1 cellular context compared by ENCODE assay signal in the genomic region with DNA sequence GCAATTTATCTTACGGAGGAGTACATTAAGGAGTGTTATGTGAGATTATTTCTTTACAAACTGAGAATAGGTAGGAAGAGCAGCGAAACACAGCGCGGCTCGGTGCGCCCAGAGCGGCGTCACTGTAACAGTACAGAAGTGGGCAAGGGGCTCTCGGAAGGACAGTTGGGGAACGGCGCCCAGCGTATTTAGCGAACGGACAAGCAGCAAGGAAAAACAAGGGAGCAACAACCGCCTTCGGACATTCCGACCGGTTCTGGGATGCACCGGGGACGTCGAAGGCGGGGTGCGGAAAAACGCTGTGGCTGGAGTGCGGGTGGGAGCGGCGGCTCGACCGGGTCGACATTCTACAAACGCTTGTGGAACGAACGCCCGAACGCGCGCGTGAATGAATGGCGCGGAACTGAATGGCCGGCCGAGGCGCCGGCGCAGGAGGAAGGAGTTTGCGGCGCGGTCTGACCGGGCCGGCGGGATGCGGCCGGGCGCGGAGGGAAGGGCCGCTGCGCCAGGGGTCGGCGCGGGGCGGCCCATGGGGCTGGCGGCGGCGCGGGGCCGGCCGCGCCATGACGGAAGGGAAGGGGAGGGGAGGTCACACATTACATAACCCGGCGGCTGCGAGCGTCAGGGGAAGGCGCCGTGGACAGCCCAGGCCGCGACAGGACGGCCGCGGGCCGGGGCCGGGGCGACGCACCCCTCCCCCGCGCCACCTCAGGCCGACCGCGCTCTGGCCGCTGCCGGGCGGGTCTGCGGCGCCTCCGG.
A peak's percentile ranks its signal among the peaks of the same experiment; 100 is the strongest.
TF ChIP-seq lines count a peak whose summit lies in the region.

No MANE protein-coding gene starts in this region.

TF ChIP-seq in HepG2, 621 proteins besides CTCF, POLR2A, EP300 and RAD21 (continued from another document and continues in another):
- TF ChIP-seq, protein P1, sequence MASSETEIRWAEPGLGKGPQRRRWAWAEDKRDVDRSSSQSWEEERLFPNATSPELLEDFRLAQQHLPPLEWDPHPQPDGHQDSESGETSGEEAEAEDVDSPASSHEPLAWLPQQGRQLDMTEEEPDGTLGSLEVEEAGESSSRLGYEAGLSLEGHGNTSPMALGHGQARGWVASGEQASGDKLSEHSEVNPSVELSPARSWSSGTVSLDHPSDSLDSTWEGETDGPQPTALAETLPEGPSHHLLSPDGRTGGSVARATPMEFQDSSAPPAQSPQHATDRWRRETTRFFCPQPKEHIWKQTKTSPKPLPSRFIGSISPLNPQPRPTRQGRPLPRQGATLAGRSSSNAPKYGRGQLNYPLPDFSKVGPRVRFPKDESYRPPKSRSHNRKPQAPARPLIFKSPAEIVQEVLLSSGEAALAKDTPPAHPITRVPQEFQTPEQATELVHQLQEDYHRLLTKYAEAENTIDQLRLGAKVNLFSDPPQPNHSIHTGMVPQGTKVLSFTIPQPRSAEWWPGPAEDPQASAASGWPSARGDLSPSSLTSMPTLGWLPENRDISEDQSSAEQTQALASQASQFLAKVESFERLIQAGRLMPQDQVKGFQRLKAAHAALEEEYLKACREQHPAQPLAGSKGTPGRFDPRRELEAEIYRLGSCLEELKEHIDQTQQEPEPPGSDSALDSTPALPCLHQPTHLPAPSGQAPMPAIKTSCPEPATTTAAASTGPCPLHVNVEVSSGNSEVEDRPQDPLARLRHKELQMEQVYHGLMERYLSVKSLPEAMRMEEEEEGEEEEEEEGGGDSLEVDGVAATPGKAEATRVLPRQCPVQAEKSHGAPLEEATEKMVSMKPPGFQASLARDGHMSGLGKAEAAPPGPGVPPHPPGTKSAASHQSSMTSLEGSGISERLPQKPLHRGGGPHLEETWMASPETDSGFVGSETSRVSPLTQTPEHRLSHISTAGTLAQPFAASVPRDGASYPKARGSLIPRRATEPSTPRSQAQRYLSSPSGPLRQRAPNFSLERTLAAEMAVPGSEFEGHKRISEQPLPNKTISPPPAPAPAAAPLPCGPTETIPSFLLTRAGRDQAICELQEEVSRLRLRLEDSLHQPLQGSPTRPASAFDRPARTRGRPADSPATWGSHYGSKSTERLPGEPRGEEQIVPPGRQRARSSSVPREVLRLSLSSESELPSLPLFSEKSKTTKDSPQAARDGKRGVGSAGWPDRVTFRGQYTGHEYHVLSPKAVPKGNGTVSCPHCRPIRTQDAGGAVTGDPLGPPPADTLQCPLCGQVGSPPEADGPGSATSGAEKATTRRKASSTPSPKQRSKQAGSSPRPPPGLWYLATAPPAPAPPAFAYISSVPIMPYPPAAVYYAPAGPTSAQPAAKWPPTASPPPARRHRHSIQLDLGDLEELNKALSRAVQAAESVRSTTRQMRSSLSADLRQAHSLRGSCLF (CRISPR knock-in tag; IDR thresholded peaks at IDR 0.05; ENCODE audit: borderline replicate concordance), result no peak
- TF ChIP-seq SP2 (CRISPR knock-in tag; IDR thresholded peaks at IDR 0.05) (no peak), PPARG (CRISPR knock-in tag; conservative IDR thresholded peaks at IDR 0.05) (no peak), ZBTB3 (CRISPR knock-in tag; IDR thresholded peaks at IDR 0.05; ENCODE audit: borderline replicate concordance, low read depth) (no peak), RAD51 (IDR thresholded peaks at IDR 0.05; ENCODE audit: borderline replicate concordance) (no peak), ZNF549 (CRISPR knock-in tag; IDR thresholded peaks at IDR 0.05) (no peak), KDM5A (IDR thresholded peaks at IDR 0.05; ENCODE audit: borderline replicate concordance, low read length) (no peak), MATR3 (CRISPR knock-in tag; IDR thresholded peaks at IDR 0.05) (no peak), HOXA5 (CRISPR knock-in tag; IDR thresholded peaks at IDR 0.05) (0 out of 2 replicates have a peak, but pooled peaks have one; percentile 27), ZNF138 (CRISPR knock-in tag; IDR thresholded peaks at IDR 0.05; ENCODE audit: low read depth) (no peak), RFXAP (CRISPR knock-in tag; IDR thresholded peaks at IDR 0.05; ENCODE audit: borderline replicate concordance) (no peak), MBD4 (IDR thresholded peaks at IDR 0.05; ENCODE audit: borderline replicate concordance, low read length) (no peak), GATAD1 (CRISPR knock-in tag; IDR thresholded peaks at IDR 0.05) (peak; percentile 48; the same call in 1 of the 2 replicates), ZNF615 (CRISPR knock-in tag; IDR thresholded peaks at IDR 0.05; ENCODE audit: borderline replicate concordance) (no peak), ZNF253 (CRISPR knock-in tag; IDR thresholded peaks at IDR 0.05; ENCODE audit: borderline replicate concordance) (no peak), ZKSCAN1 (IDR thresholded peaks at IDR 0.05; ENCODE audit: low read length) (no peak), TEAD3 (CRISPR knock-in tag; optimal IDR thresholded peaks at IDR 0.05; ENCODE audit: borderline replicate concordance) (peak; percentile 47), ZFP82 (CRISPR knock-in tag; IDR thresholded peaks at IDR 0.05; ENCODE audit: borderline replicate concordance) (no peak), NFKB2 (CRISPR knock-in tag; IDR thresholded peaks at IDR 0.05; ENCODE audit: borderline replicate concordance) (peak; percentile 68; the same call in 1 of the 2 replicates), ZNF329 (CRISPR knock-in tag; IDR thresholded peaks at IDR 0.05; ENCODE audit: low read depth) (peak; percentile 16; the same call in 1 of the 2 replicates)
- TF ChIP-seq, protein P2, sequence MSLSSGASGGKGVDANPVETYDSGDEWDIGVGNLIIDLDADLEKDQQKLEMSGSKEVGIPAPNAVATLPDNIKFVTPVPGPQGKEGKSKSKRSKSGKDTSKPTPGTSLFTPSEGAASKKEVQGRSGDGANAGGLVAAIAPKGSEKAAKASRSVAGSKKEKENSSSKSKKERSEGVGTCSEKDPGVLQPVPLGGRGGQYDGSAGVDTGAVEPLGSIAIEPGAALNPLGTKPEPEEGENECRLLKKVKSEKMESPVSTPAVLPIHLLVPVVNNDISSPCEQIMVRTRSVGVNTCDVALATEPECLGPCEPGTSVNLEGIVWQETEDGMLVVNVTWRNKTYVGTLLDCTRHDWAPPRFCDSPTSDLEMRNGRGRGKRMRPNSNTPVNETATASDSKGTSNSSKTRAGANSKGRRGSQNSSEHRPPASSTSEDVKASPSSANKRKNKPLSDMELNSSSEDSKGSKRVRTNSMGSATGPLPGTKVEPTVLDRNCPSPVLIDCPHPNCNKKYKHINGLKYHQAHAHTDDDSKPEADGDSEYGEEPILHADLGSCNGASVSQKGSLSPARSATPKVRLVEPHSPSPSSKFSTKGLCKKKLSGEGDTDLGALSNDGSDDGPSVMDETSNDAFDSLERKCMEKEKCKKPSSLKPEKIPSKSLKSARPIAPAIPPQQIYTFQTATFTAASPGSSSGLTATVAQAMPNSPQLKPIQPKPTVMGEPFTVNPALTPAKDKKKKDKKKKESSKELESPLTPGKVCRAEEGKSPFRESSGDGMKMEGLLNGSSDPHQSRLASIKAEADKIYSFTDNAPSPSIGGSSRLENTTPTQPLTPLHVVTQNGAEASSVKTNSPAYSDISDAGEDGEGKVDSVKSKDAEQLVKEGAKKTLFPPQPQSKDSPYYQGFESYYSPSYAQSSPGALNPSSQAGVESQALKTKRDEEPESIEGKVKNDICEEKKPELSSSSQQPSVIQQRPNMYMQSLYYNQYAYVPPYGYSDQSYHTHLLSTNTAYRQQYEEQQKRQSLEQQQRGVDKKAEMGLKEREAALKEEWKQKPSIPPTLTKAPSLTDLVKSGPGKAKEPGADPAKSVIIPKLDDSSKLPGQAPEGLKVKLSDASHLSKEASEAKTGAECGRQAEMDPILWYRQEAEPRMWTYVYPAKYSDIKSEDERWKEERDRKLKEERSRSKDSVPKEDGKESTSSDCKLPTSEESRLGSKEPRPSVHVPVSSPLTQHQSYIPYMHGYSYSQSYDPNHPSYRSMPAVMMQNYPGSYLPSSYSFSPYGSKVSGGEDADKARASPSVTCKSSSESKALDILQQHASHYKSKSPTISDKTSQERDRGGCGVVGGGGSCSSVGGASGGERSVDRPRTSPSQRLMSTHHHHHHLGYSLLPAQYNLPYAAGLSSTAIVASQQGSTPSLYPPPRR (CRISPR knock-in tag; IDR thresholded peaks at IDR 0.05; ENCODE audit: borderline replicate concordance), result no peak
- TF ChIP-seq, protein P3, sequence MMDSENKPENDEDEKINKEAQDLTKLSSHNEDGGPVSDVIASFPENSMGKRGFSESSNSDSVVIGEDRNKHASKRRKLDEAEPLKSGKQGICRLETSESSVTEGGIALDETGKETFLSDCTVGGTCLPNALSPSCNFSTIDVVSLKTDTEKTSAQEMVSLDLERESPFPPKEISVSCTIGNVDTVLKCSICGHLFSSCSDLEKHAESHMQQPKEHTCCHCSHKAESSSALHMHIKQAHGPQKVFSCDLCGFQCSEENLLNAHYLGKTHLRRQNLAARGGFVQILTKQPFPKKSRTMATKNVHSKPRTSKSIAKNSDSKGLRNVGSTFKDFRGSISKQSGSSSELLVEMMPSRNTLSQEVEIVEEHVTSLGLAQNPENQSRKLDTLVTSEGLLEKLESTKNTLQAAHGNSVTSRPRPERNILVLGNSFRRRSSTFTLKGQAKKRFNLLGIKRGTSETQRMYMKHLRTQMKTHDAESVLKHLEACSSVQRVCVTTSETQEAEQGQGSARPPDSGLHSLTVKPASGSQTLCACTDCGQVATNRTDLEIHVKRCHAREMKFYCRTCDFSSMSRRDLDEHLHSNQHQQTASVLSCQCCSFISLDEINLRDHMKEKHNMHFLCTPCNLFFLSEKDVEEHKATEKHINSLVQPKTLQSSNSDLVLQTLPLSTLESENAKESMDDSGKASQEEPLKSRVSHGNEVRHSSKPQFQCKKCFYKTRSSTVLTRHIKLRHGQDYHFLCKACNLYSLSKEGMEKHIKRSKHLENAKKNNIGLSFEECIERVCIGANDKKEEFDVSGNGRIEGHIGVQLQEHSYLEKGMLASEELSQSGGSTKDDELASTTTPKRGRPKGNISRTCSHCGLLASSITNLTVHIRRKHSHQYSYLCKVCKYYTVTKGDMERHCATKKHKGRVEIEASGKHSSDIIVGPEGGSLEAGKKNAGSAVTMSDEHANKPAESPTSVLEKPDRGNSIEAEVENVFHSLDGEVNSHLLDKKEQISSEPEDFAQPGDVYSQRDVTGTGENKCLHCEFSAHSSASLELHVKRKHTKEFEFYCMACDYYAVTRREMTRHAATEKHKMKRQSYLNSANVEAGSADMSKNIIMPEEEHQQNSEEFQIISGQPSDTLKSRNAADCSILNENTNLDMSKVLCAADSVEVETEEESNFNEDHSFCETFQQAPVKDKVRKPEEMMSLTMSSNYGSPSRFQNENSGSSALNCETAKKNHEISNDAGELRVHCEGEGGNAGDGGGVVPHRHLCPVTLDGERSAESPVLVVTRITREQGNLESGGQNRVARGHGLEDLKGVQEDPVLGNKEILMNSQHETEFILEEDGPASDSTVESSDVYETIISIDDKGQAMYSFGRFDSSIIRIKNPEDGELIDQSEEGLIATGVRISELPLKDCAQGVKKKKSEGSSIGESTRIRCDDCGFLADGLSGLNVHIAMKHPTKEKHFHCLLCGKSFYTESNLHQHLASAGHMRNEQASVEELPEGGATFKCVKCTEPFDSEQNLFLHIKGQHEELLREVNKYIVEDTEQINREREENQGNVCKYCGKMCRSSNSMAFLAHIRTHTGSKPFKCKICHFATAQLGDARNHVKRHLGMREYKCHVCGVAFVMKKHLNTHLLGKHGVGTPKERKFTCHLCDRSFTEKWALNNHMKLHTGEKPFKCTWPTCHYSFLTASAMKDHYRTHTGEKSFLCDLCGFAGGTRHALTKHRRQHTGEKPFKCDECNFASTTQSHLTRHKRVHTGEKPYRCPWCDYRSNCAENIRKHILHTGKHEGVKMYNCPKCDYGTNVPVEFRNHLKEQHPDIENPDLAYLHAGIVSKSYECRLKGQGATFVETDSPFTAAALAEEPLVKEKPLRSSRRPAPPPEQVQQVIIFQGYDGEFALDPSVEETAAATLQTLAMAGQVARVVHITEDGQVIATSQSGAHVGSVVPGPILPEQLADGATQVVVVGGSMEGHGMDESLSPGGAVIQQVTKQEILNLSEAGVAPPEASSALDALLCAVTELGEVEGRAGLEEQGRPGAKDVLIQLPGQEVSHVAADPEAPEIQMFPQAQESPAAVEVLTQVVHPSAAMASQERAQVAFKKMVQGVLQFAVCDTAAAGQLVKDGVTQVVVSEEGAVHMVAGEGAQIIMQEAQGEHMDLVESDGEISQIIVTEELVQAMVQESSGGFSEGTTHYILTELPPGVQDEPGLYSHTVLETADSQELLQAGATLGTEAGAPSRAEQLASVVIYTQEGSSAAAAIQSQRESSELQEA (CRISPR knock-in tag; IDR thresholded peaks at IDR 0.05; ENCODE audit: not compliant biosample characterization), result peak; percentile 47
- TF ChIP-seq, protein P4, sequence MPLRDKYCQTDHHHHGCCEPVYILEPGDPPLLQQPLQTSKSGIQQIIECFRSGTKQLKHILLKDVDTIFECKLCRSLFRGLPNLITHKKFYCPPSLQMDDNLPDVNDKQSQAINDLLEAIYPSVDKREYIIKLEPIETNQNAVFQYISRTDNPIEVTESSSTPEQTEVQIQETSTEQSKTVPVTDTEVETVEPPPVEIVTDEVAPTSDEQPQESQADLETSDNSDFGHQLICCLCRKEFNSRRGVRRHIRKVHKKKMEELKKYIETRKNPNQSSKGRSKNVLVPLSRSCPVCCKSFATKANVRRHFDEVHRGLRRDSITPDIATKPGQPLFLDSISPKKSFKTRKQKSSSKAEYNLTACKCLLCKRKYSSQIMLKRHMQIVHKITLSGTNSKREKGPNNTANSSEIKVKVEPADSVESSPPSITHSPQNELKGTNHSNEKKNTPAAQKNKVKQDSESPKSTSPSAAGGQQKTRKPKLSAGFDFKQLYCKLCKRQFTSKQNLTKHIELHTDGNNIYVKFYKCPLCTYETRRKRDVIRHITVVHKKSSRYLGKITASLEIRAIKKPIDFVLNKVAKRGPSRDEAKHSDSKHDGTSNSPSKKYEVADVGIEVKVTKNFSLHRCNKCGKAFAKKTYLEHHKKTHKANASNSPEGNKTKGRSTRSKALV (CRISPR knock-in tag; IDR thresholded peaks at IDR 0.05), result 0 out of 2 replicates have a peak, but pooled peaks have one; percentile 29
- TF ChIP-seq, protein P5, sequence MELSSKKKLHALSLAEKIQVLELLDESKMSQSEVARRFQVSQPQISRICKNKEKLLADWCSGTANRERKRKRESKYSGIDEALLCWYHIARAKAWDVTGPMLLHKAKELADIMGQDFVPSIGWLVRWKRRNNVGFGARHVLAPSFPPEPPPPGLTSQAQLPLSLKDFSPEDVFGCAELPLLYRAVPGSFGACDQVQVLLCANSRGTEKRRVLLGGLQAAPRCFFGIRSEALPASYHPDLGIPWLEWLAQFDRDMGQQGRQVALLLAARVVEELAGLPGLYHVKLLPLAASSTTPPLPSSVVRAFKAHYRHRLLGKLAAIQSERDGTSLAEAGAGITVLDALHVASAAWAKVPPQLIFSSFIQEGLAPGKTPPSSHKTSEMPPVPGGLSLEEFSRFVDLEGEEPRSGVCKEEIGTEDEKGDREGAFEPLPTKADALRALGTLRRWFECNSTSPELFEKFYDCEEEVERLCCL (CRISPR knock-in tag; IDR thresholded peaks at IDR 0.05; ENCODE audit: borderline replicate concordance), result no peak
- TF ChIP-seq, protein P6, sequence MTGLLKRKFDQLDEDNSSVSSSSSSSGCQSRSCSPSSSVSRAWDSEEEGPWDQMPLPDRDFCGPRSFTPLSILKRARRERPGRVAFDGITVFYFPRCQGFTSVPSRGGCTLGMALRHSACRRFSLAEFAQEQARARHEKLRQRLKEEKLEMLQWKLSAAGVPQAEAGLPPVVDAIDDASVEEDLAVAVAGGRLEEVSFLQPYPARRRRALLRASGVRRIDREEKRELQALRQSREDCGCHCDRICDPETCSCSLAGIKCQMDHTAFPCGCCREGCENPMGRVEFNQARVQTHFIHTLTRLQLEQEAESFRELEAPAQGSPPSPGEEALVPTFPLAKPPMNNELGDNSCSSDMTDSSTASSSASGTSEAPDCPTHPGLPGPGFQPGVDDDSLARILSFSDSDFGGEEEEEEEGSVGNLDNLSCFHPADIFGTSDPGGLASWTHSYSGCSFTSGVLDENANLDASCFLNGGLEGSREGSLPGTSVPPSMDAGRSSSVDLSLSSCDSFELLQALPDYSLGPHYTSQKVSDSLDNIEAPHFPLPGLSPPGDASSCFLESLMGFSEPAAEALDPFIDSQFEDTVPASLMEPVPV (CRISPR knock-in tag; IDR thresholded peaks at IDR 0.05), result 0 out of 2 replicates have a peak, but pooled peaks have one; percentile 9
